8 cellular contexts compared by ENCODE assay signal in the genomic region with DNA sequence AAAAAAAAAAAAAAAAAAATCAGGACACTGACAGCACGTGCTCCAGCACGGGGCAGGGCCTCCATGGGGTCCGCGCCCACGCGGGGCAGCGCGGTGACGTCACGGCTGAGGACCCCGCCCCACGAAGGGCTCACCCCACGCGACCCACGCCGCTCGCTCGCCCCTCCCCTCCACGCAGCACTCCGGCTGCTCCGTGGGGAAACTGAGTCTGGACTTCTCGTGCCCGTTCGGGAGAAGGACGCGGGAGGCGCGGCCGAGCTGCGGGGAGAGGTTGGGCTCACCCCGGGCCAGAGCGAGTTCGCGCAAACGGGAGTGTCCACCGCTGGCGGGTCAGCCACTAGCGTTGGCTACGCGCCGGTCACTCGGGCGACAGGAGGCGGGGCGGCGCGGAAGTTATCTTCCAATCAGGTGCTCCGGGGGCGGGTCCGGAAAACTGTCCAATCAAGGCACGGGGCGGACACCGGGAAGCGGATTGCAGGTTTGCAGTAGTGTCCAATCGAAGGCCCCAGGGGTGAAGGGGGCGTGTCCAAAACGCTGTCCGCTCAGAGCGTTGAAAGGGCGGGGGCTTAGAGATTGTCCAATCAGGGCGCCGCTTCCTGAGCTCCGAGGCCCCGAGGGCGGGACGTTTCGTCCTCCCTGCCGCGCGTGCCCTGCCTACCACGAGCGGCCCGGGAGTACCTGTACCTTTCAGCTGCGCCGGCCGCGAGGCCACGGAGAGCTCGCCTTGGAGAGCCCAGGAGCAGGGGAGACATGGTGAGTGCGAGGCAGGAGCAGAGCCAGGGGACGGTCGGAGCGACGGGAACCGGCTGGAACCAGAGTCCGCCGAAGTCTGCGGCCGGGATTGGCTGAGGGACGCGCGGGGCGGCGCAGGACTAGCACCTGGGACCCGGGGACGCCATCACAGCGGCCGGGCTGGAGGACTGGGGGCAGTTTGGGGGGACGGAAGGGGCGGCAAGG. TPM values are rescaled to one million over a fixed set of nuclear protein-coding genes. Genes with fewer than 3 reads are reported as not detected.
DNase-seq lines count a peak whose midpoint lies in the region; ATAC-seq and TF ChIP-seq lines count a peak whose summit lies in the region.

A gene (plus strand): TSS at position 633 of the 957 bp plus-strand sequence. CDS start 118 bp downstream, at position 751.

- H3K9me3 ChIP-seq in HUES48 (ENCODE audit: control insufficient read depth, insufficient read depth, low read length) (peaks cover 6% of the 10 kb centered on the region; the same call in 1 of the 2 replicates), OCI-LY7 (ENCODE audit: low read length) (no peaks in the 10 kb centered on the region)

- H2AFZ ChIP-seq in OCI-LY7 (ENCODE audit: low read length) = peak within 1 kb of the TSS; percentile 99

- DNase-seq in Caki2 (ENCODE audit: low read depth) (peak; percentile 93), OCI-LY7 (ENCODE audit: low spot score) (peak; percentile 100), activated T-cell treated with anti-CD3 and anti-CD28 coated beads for 48 hours (ENCODE audit: low read depth) (peak; percentile 97), epithelial cell of esophagus (ENCODE audit: low read depth) (peak; percentile 100), middle frontal gyrus (ENCODE audit: extremely low spot score, low spot score) (peak; percentile 99)
- DNase-seq in stimulated activated CD8-positive, alpha-beta memory T cell treated with anti-CD3 and anti-CD28 coated beads, Interleukin-2, amount 100 ng/mL, for 1 hour (ENCODE audit: low read depth in 2 of 2) = peak; percentile 93 to 96

- POLR2A ChIA-PET in OCI-LY7 (lab: Charles Lee) = interaction anchor here (0.6 to 1.1 kb wide), 3 partner anchors 50 to 135 kb away, joined by 3 to 5 read pairs (median 3); a partner anchor contains a TSS

- no peaks in the 10 kb centered on the region for H3K9me2 ChIP-seq in OCI-LY7 (ENCODE audit: insufficient read depth, low read length)

- H3K9ac ChIP-seq in HUES48 (ENCODE audit: low read depth, low read length) = peak within 1 kb of the TSS; percentile 88

- CTCF ChIA-PET in OCI-LY7 (lab: Charles Lee; ENCODE audit: unreplicated experiment) = no interaction called here

- in situ Hi-C loops in Caki2 (cut with HindIII; ENCODE audit: low pct_unique_long_range_greater_than_20kb, low sequenced_read_pairs) = no loop called here

- BruUV-seq in OCI-LY7 (replicated peaks; lab: Mats Ljungman, UMichigan) = no TSS peak

- H3K36me3 ChIP-seq in HUES48 (ENCODE audit: control insufficient read depth, insufficient read depth, low read length) (no peaks in the 10 kb centered on the region), OCI-LY7 (ENCODE audit: insufficient read depth, low read length) (no peaks in the 10 kb centered on the region)

- intact Hi-C loops in OCI-LY7 (cut with micrococcal nuclease; ENCODE audit: unreplicated experiment) = no loop called here

- H3K4me1 ChIP-seq in HUES48 (ENCODE audit: control insufficient read depth, insufficient read depth, low read length) = no peaks in the 10 kb centered on the region
- H3K4me1 ChIP-seq in OCI-LY7 (ENCODE audit: insufficient read depth, low read length, poor library complexity, severe bottlenecking) = peaks cover 15% of the 10 kb centered on the region

- H3K4me3 ChIP-seq in HUES48 (ENCODE audit: low read depth, low read length) (peak within 1 kb of the TSS; percentile 83), OCI-LY7 (ENCODE audit: low read depth, low read length, poor library complexity, severe bottlenecking) (peak within 1 kb of the TSS; percentile 98), epithelial cell of esophagus (ENCODE audit: low read length) (peak within 1 kb of the TSS; percentile 82)

- H3K4me2 ChIP-seq in OCI-LY7 (ENCODE audit: low read length) = peak within 1 kb of the TSS; percentile 100

- no peak for TF ChIP-seq CTCF in OCI-LY7 (conservative IDR thresholded peaks at IDR 0.05; ENCODE audit: low read length)
- TF ChIP-seq CTCF in epithelial cell of esophagus (IDR thresholded peaks at IDR 0.05; ENCODE audit: insufficient read depth, low read depth, low read length, missing control alignments) = no peak

- H3K27ac ChIP-seq in HUES48 (ENCODE audit: low read depth, low read length) (peak within 1 kb of the TSS; percentile 42), OCI-LY7 (ENCODE audit: low read depth, low read length, poor library complexity, severe bottlenecking) (peak within 1 kb of the TSS; percentile 30)

- ATAC-seq in GM21390 (IDR thresholded peaks at IDR 0.05; ENCODE audit: unreplicated experiment) = peak; percentile 87

- no peaks in the 10 kb centered on the region for H4K20me1 ChIP-seq in OCI-LY7 (ENCODE audit: insufficient read depth, low read length)

- H3K79me2 ChIP-seq in OCI-LY7 (ENCODE audit: insufficient read depth, low read depth, low read length) = peaks cover 7% of the 10 kb centered on the region; the same call in 1 of the 2 replicates

- no peaks in the 10 kb centered on the region for H3K27me3 ChIP-seq in HUES48 (ENCODE audit: control insufficient read depth, insufficient read depth, low read length)

RNA-seq across cellular contexts. Expression of the gene that starts here (rescaled TPM):
- total RNA-seq in Caki2 (2014; rRNA removed; shearing (Covaris generic); ENCODE audit: low replicate concordance) = 0.37 and 0.58 TPM in 2 replicates
- total RNA-seq in OCI-LY7 (2014; rRNA removed; shearing (Covaris generic)) = 7.4 and 7.7 TPM in 2 replicates
- total RNA-seq in OCI-LY7 (2022) = 4.3 and 6.6 TPM in 2 replicates

Comparison
In these comparisons a context has a peak if more than half of its experiments do, and no peak if none do; other contexts are left out.
1. Peak in every context shown above with its lines: DNase-seq, ATAC-seq, H3K4me3 ChIP-seq and H3K27ac ChIP-seq.
2. Peak in DNase-seq in Caki2; RNA of the gene not detected or under 1 TPM.